Comparison of ENCODE assay signal across 8 cellular contexts in the genomic region with DNA sequence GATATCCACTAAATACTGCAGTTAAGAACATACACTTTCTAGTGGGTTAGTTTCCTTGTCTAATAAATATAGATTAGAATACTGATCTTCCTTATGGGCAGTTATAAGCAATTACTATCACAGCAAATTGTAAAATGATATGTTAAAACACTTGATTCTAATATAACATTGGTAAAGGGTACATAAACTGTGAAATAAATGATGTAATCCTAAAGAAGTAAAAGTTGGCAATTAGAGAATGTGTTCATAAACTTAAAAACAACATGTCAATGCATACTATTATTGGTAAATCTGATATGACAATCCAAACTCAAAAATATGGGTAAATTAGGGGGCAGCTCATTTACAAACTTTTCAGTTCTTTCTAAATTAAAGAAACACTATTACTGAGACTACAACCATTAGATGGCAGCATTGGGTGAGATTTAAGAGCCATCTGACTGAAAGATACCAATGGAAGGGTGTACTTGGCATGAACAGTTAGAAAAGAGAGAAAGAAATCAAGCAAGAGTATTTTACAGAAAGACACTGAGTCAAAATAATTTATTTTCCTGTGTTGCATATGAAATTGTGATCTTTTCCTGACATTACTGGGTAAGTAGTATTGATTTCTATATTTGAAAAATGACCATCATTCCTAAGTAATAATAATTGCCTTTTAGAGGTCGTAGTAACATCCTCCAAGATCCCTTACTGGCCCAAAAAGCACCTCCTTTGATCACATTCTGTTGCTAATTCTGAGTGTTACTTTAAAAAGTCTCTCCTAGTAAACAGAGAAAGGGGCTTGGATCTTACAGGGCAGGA.
DNase-seq lines count a peak whose midpoint lies in the region; ATAC-seq lines count a peak whose summit lies in the region.

No MANE protein-coding gene starts in this region.

- no peak for ATAC-seq in HG02763 (IDR thresholded peaks at IDR 0.05; ENCODE audit: unreplicated experiment)

- H3K4me1 Mint-ChIP-seq in immature natural killer cell: no peaks in the 10 kb centered on the region

- peaks cover 0 to 2% (median 2%) of the 10 kb centered on the region in 3 donors for H3K27me3 Mint-ChIP-seq in immature natural killer cell (ENCODE audit: low read depth in 3 of 3)

- no peaks in the 10 kb centered on the region for H3K9me3 Mint-ChIP-seq in immature natural killer cell

- peak; percentile 54 for DNase-seq in DMS79 treated with DMSO at 0.1 percent for 48 hours (lab: John Stamatoyannopoulos, UW)
- peak; percentile 52 for DNase-seq in HT1080 (ENCODE audit: low read depth)
- peak; percentile 36 for DNase-seq in NCI-H82 treated with DMSO at 0.1 percent for 48 hours (lab: John Stamatoyannopoulos, UW; ENCODE audit: unreplicated experiment)
- DNase-seq in brain pericyte (ENCODE audit: low read depth, low spot score): peak; percentile 26
- peak; percentile 51 to 62 (median 56) for DNase-seq in immature natural killer cell
- DNase-seq in substantia nigra (lab: John Stamatoyannopoulos, UW): peak in 4 of 49 donors; percentile 3 to 40 (median 6)
- DNase-seq in HK-2 (ENCODE audit: unreplicated experiment): no peak

- peaks cover 6 to 34% (median 14%) of the 10 kb centered on the region in 3 donors for H3K36me3 Mint-ChIP-seq in immature natural killer cell

- peak overlapping the region in 4 of 6 donors; percentile 6 to 13 (median 7) for H3K27ac Mint-ChIP-seq in immature natural killer cell

- peak overlapping the region; percentile 19 for H3K27ac ChIP-seq in substantia nigra (ENCODE audit: low read depth, low read length, poor library complexity, severe bottlenecking)

- H3K4me3 Mint-ChIP-seq in immature natural killer cell: no peak overlapping the region
